8 cellular contexts compared by ENCODE assay signal in the genomic region with DNA sequence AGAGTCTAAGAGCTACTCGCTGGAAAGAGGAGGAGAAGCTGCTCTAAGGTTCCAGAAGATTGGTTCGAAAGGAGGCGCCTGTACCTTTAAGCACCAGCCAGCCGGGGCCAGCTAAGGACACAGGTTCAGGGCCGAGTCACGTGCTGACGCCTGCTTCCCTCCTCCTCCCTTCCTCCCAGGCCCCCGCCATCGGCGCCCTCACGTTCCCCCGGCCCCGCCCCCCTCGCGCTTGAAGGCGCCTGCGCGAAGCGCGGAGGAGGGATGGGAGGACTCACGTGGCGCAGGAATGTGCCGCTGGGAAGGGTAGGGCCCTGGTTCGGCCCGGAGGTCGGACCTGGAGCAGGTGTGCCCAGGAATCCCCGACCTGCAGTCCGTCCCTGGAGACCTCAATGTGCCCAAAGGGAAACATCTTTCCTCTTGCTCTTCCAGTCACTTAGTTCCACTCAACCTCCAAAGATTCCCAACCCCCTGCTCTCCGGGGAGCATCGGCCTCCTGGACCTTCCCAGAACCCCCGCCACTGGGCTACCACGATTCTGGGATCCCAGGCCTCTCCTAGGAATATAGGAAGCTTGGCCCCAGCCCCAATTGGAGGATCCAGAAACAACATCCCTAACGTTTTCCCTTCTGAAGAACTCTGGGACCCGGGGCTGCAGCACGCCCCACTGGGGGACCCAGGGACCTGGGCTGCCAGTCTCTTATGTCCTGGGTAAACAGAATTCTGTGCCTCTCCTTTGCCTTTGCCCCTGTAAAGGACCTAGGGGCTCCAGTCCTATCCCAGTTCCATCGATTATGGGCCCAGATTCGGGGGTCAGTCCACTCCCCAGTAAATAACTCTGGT. TPM values are rescaled to one million over a fixed set of nuclear protein-coding genes. Genes with fewer than 3 reads are reported as not detected.
DNase-seq lines count a peak whose midpoint lies in the region; ATAC-seq lines count a peak whose summit lies in the region.

No MANE protein-coding gene starts in this region.

- H3K36me3 ChIP-seq in HUES48 (ENCODE audit: control insufficient read depth, insufficient read depth, low read length) (peaks cover 4% of the 10 kb centered on the region), NT2/D1 (ENCODE audit: insufficient read depth, insufficient read length, low read length) (no peaks in the 10 kb centered on the region), mesenchymal stem cell (ENCODE audit: control insufficient read depth in 1 of 2, insufficient read depth in 2 of 2, low read depth in 1 of 2, low read length in 2 of 2) (peaks cover 16 to 19% of the 10 kb centered on the region in 2 experiments)
- peaks cover 36% of the 10 kb centered on the region for H3K36me3 ChIP-seq in effector memory CD4-positive, alpha-beta T cell (ENCODE audit: control insufficient read depth, insufficient read depth, low read length)

- no peaks in the 10 kb centered on the region for H3K79me1 ChIP-seq in mesenchymal stem cell (replicated peaks; ENCODE audit: low read length, poor library complexity, severe bottlenecking)

- H3K4ac ChIP-seq in mesenchymal stem cell (ENCODE audit: low read depth in 1 of 2, low read length in 2 of 2) = peak overlapping the region; percentile 65 to 77

- H3K9me3 ChIP-seq in HUES48 (ENCODE audit: control insufficient read depth, insufficient read depth, low read length) (no peaks in the 10 kb centered on the region), NT2/D1 (ENCODE audit: insufficient read depth, low read length) (no peaks in the 10 kb centered on the region), mesenchymal stem cell (ENCODE audit: control insufficient read depth, low read length) (no peaks in the 10 kb centered on the region)
- no peaks in the 10 kb centered on the region for H3K9me3 ChIP-seq in effector memory CD4-positive, alpha-beta T cell (ENCODE audit: control insufficient read depth, low read length)

- peak overlapping the region; percentile 60 for H2BK15ac ChIP-seq in mesenchymal stem cell (ENCODE audit: low read depth, poor library complexity, severe bottlenecking)

- peak overlapping the region; percentile 65 for H2AFZ ChIP-seq in mesenchymal stem cell (ENCODE audit: low read depth, low read length)

- H3K4me1 Mint-ChIP-seq in activated CD8-positive, alpha-beta memory T cell treated with anti-CD3 and anti-CD28 coated beads, Interleukin-2, amount 10 ng/mL, durations not matched to agents 7 days and 5 days = peaks cover 44% of the 10 kb centered on the region

- H3K27me3 ChIP-seq in HUES48 (ENCODE audit: control insufficient read depth, insufficient read depth, low read length) (peaks cover 9% of the 10 kb centered on the region; the same call in 1 of the 2 replicates), NT2/D1 (ENCODE audit: insufficient read depth, insufficient read length) (peaks cover 21% of the 10 kb centered on the region), mesenchymal stem cell (ENCODE audit: control insufficient read depth in 1 of 2, insufficient read depth in 1 of 2, low read length in 2 of 2) (peaks cover 0 to 7% of the 10 kb centered on the region in 2 experiments)
- H3K27me3 ChIP-seq in effector memory CD4-positive, alpha-beta T cell (replicated peaks; ENCODE audit: control insufficient read depth, insufficient read depth, low read length, poor library complexity, severe bottlenecking) = no peaks in the 10 kb centered on the region

- H3K9ac ChIP-seq in HUES48 (ENCODE audit: low read depth, low read length) (no peak overlapping the region), NT2/D1 (ENCODE audit: insufficient read length, low read depth) (peak overlapping the region; percentile 66), mesenchymal stem cell (ENCODE audit: low read length) (peak overlapping the region; percentile 74)

- H3K36me3 Mint-ChIP-seq in activated CD8-positive, alpha-beta memory T cell treated with anti-CD3 and anti-CD28 coated beads, Interleukin-2, amount 10 ng/mL, durations not matched to agents 7 days and 5 days = peaks cover 6% of the 10 kb centered on the region

- no peaks in the 10 kb centered on the region for H3K9me3 Mint-ChIP-seq in activated CD8-positive, alpha-beta memory T cell treated with anti-CD3 and anti-CD28 coated beads, Interleukin-2, amount 10 ng/mL, durations not matched to agents 7 days and 5 days (ENCODE audit: low read depth)

- peak overlapping the region; percentile 84 for H3K27ac Mint-ChIP-seq in activated CD8-positive, alpha-beta memory T cell treated with anti-CD3 and anti-CD28 coated beads, Interleukin-2, amount 10 ng/mL, durations not matched to agents 7 days and 5 days

- H2BK12ac ChIP-seq in mesenchymal stem cell (ENCODE audit: low read length in 2 of 2) = peak overlapping the region; percentile 4 to 95

- peak overlapping the region; percentile 26 for H3K4me3 ChIP-seq in HUES48 (ENCODE audit: low read depth, low read length)
- peak overlapping the region; percentile 25 for H3K4me3 ChIP-seq in NT2/D1 (ENCODE audit: insufficient read length, low read depth)
- H3K4me3 ChIP-seq in effector memory CD4-positive, alpha-beta T cell (ENCODE audit: insufficient read depth, low read depth, low read length, poor library complexity, severe bottlenecking) = peak overlapping the region; percentile 95
- peak overlapping the region in 1 of 2 experiments; percentile 67 for H3K4me3 ChIP-seq in mesenchymal stem cell (ENCODE audit: insufficient read depth in 1 of 2, low read depth in 1 of 2, low read length in 2 of 2)

- H2BK120ac ChIP-seq in mesenchymal stem cell (ENCODE audit: low read depth, low read length) = peak overlapping the region; percentile 97

- H3K27me3 Mint-ChIP-seq in activated CD8-positive, alpha-beta memory T cell treated with anti-CD3 and anti-CD28 coated beads, Interleukin-2, amount 10 ng/mL, durations not matched to agents 7 days and 5 days = no peaks in the 10 kb centered on the region

- ATAC-seq in GM18867 (IDR thresholded peaks at IDR 0.05; ENCODE audit: unreplicated experiment) = peak; percentile 36
- peak; percentile 28 for ATAC-seq in activated CD8-positive, alpha-beta memory T cell treated with anti-CD3 and anti-CD28 coated beads, Interleukin-2, amount 10 ng/mL, durations not matched to agents 7 days and 5 days

- peak overlapping the region; percentile 97 for H2AK5ac ChIP-seq in mesenchymal stem cell (ENCODE audit: low read length, severe bottlenecking)

- CTCF ChIA-PET in activated CD8-positive, alpha-beta memory T cell treated with anti-CD3 and anti-CD28 coated beads, Interleukin-2, amount 10 ng/mL, durations not matched to agents 7 days and 5 days (lab: Charles Lee) = interaction anchor here (0.8 to 1.8 kb wide), 3 partner anchors 11 to 50 kb away, joined by 4 to 6 read pairs (median 5); a partner anchor contains a TSS

- peaks cover 36% of the 10 kb centered on the region for H3K4me1 ChIP-seq in HUES48 (ENCODE audit: control insufficient read depth, insufficient read depth, low read length)
- peaks cover 16% of the 10 kb centered on the region for H3K4me1 ChIP-seq in NT2/D1 (ENCODE audit: insufficient read depth, insufficient read length)
- H3K4me1 ChIP-seq in effector memory CD4-positive, alpha-beta T cell (ENCODE audit: control insufficient read depth, insufficient read depth, low read length, poor library complexity, severe bottlenecking) = peaks cover 29% of the 10 kb centered on the region
- H3K4me1 ChIP-seq in mesenchymal stem cell (ENCODE audit: control insufficient read depth, insufficient read depth, low read depth, low read length) = peaks cover 51% of the 10 kb centered on the region

- DNase-seq in 8988T (peak; percentile 87), NT2/D1 (ENCODE audit: low read depth, low spot score) (peak; percentile 89), mesenchymal stem cell (peak; percentile 94)
- peak; percentile 96 for DNase-seq in activated CD8-positive, alpha-beta memory T cell treated with anti-CD3 and anti-CD28 coated beads, Interleukin-2, amount 10 ng/mL, durations not matched to agents 7 days and 5 days
- peak; percentile 81 to 89 (median 82) for DNase-seq in effector memory CD4-positive, alpha-beta T cell
- peak; percentile 83 for DNase-seq in stimulated activated CD8-positive, alpha-beta memory T cell treated with anti-CD3 and anti-CD28 coated beads, Interleukin-12 subunit alpha, Interleukin-12 subunit beta, amount 100 ng/mL, for 1 hour (ENCODE audit: low read depth)

- peak overlapping the region; percentile 77 for H4K8ac ChIP-seq in mesenchymal stem cell (ENCODE audit: low read length)

- H4K91ac ChIP-seq in mesenchymal stem cell (ENCODE audit: low read length) = peak overlapping the region; percentile 89

- peak overlapping the region; percentile 68 for H2BK5ac ChIP-seq in mesenchymal stem cell (ENCODE audit: low read depth, low read length, poor library complexity, severe bottlenecking)

- H3K27ac ChIP-seq in HUES48 (ENCODE audit: low read depth, low read length) (peak overlapping the region; percentile 79), mesenchymal stem cell (ENCODE audit: low read length, poor library complexity, severe bottlenecking) (peak overlapping the region; percentile 56)
- peak overlapping the region; percentile 88 for H3K27ac ChIP-seq in effector memory CD4-positive, alpha-beta T cell (ENCODE audit: insufficient read depth, low read length, poor library complexity, severe bottlenecking)

- H3K4me3 Mint-ChIP-seq in activated CD8-positive, alpha-beta memory T cell treated with anti-CD3 and anti-CD28 coated beads, Interleukin-2, amount 10 ng/mL, durations not matched to agents 7 days and 5 days = peak overlapping the region; percentile 68

- H3K18ac ChIP-seq in mesenchymal stem cell (ENCODE audit: low read depth in 1 of 2, low read length in 2 of 2) = peak overlapping the region; percentile 91 to 95

- no peak overlapping the region for H3K14ac ChIP-seq in mesenchymal stem cell (ENCODE audit: low read length in 2 of 2)

- H3K23ac ChIP-seq in mesenchymal stem cell (ENCODE audit: low read length in 2 of 2) = no peak overlapping the region

- 10% methylated on average over 34 of the region's 37 CpGs for WGBS in mesenchymal stem cell

- H3K4me2 ChIP-seq in mesenchymal stem cell (ENCODE audit: low read length, poor library complexity, severe bottlenecking) = peak overlapping the region; percentile 50

RNA-seq across cellular contexts. Expression of a gene that starts 2.5 kb away (rescaled TPM):
- total RNA-seq in activated CD8-positive, alpha-beta memory T cell treated with anti-CD3 and anti-CD28 coated beads, Interleukin-2, amount 10 ng/mL, durations not matched to agents 7 days and 5 days = 10 to 100 TPM; 11.3 to 18.0 TPM
- 4.2 TPM for polyA plus RNA-seq in mesenchymal stem cell (2013, experiment 1 of 2)
- 5.0 TPM for polyA plus RNA-seq in mesenchymal stem cell (2013, experiment 2 of 2)

RNA-seq across cellular contexts. Expression of a gene that starts 11.3 kb away (rescaled TPM):
- total RNA-seq in activated CD8-positive, alpha-beta memory T cell treated with anti-CD3 and anti-CD28 coated beads, Interleukin-2, amount 10 ng/mL, durations not matched to agents 7 days and 5 days = 1 to 10 TPM; 6.0 to 7.2 TPM
- 30.0 TPM for polyA plus RNA-seq in mesenchymal stem cell (2013, experiment 1 of 2)
- 34.4 TPM for polyA plus RNA-seq in mesenchymal stem cell (2013, experiment 2 of 2)

RNA-seq across cellular contexts. Expression of a gene that starts 15.3 kb away (rescaled TPM):
- total RNA-seq in activated CD8-positive, alpha-beta memory T cell treated with anti-CD3 and anti-CD28 coated beads, Interleukin-2, amount 10 ng/mL, durations not matched to agents 7 days and 5 days = 10 to 100 TPM; 37.3 to 43.4 TPM
- 9.1 TPM for polyA plus RNA-seq in mesenchymal stem cell (2013, experiment 1 of 2)
- 9.4 TPM for polyA plus RNA-seq in mesenchymal stem cell (2013, experiment 2 of 2)

RNA-seq across cellular contexts. Expression of a gene that starts 15.7 kb away (rescaled TPM):
- total RNA-seq in activated CD8-positive, alpha-beta memory T cell treated with anti-CD3 and anti-CD28 coated beads, Interleukin-2, amount 10 ng/mL, durations not matched to agents 7 days and 5 days = 1,000 to 10,000 TPM; 1,413 to 1,465 TPM
- polyA plus RNA-seq in mesenchymal stem cell (2013, experiment 1 of 2) = 1,704 TPM
- polyA plus RNA-seq in mesenchymal stem cell (2013, experiment 2 of 2) = 1,641 TPM

RNA-seq across cellular contexts. Expression of a gene that starts 19.8 kb away (rescaled TPM):
- 1 to 10 TPM; 2.8 to 4.1 TPM for total RNA-seq in activated CD8-positive, alpha-beta memory T cell treated with anti-CD3 and anti-CD28 coated beads, Interleukin-2, amount 10 ng/mL, durations not matched to agents 7 days and 5 days
- 0.03 TPM for polyA plus RNA-seq in mesenchymal stem cell (2013, experiment 1 of 2)
- 0.04 TPM for polyA plus RNA-seq in mesenchymal stem cell (2013, experiment 2 of 2)
